16 cellular contexts compared by ENCODE assay signal in the genomic region with DNA sequence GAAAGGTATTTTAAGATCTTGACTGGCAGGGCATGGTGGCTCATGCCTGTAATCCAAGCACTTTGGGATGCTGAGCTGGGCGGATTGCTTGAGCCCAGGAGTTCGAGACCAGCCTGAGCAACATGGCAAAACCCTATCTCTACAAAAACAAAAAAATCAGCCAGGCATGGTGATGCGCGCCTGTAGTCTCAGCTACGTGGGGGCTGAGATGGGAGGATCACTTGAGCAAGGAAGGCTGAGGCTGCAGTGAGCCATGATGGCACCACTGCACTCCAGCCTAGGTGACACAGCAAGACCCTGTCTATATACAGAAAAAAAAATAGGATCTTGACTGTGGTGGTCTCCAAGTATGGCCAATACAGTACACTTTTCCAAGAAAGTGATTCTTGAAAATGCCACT. TPM values are rescaled to one million over a fixed set of nuclear protein-coding genes. Genes with fewer than 3 reads are reported as not detected.
DNase-seq lines count a peak whose midpoint lies in the region; ATAC-seq and TF ChIP-seq lines count a peak whose summit lies in the region.
"Had no signal": no experiment of that assay in that cellular context is flagged by ENCODE, and none has a peak within 500 bp of the region (broad histone marks: within the 10 kb centered on the region; RNA-seq: fewer than 3 reads in every experiment).

No MANE protein-coding gene starts in this region.

- no peaks in the 10 kb centered on the region for H3K27me3 Mint-ChIP-seq in activated naive CD4-positive, alpha-beta T cell treated with anti-CD3 and anti-CD28 coated beads, Interleukin-2, amount 50 U/mL, for 24 hours
- H3K27me3 Mint-ChIP-seq in immature natural killer cell (ENCODE audit: low read depth in 3 of 3): peaks cover 0 to 2% (median 0%) of the 10 kb centered on the region in 3 donors

- H3K14ac ChIP-seq in IMR-90 (replicated peaks; ENCODE audit: low read depth, low read length): no peak overlapping the region

- WGBS in IMR-90 (ENCODE audit: extremely low coverage in 2 of 2, insufficient read length in 1 of 2), 2 experiments: 100% methylated on average over 1 of the region's 5 CpGs; no CpG with 5 or more reads in 1 of the 2 experiments

- H3K36me3 Mint-ChIP-seq in activated naive CD4-positive, alpha-beta T cell treated with anti-CD3 and anti-CD28 coated beads, Interleukin-2, amount 50 U/mL, for 24 hours: peaks cover 7% of the 10 kb centered on the region
- H3K36me3 Mint-ChIP-seq in immature natural killer cell: peaks cover 0 to 9% (median 6%) of the 10 kb centered on the region in 3 donors

- no TSS peak for BruUV-seq in IMR-90 (replicated peaks; lab: Mats Ljungman, UMichigan)

- peaks cover 13% of the 10 kb centered on the region for H3K4me1 ChIP-seq in IMR-90 (ENCODE audit: control insufficient read depth, insufficient read depth, low read length)

- no peak overlapping the region for H2AK9ac ChIP-seq in IMR-90 (replicated peaks; ENCODE audit: low read depth, low read length, poor library complexity)

- H2AFZ ChIP-seq in IMR-90 (replicated peaks; ENCODE audit: low read length, poor library complexity): no peak overlapping the region

- peaks cover 92% of the 10 kb centered on the region for H4K20me1 ChIP-seq in IMR-90 (ENCODE audit: insufficient read depth, low read length)

- H2BK20ac ChIP-seq in IMR-90 (ENCODE audit: low read depth, low read length): peak overlapping the region; percentile 2; the same call in 1 of the 2 replicates

- no peak overlapping the region for H3K4me2 ChIP-seq in IMR-90 (ENCODE audit: low read depth, low read length)

- intact Hi-C loops in IMR-90 (cut with micrococcal nuclease): no loop called here

- no peak overlapping the region for H3K4me3 ChIP-seq in IMR-90 (ENCODE audit: insufficient read depth, low read depth, low read length)

- no peak for DNase-seq in activated naive CD4-positive, alpha-beta T cell (lab: John Stamatoyannopoulos, UW)
- DNase-seq in IMR-90 (no peak), immature natural killer cell (no peak), ureter (ENCODE audit: low spot score) (peak; percentile 19), ecto neural progenitor cell (ENCODE audit: low spot score) (no peak)
- DNase-seq: DMS 273 treated with DMSO at 0.1 percent for 48 hours, Karpas-422, MM.1S, NCI-H1105, NCI-H1694 treated with DMSO at 0.1 percent for 48 hours, NCI-H446, NCI-H82, SHP77 had no signal

- dilution Hi-C loops in IMR-90 (cut with HindIII; ENCODE audit: low sequenced_read_pairs, unreplicated experiment): no loop called here

- H3K23ac ChIP-seq in IMR-90 (ENCODE audit: low read depth, low read length): peak overlapping the region; percentile 59; the same call in 1 of the 2 replicates

- H2BK5ac ChIP-seq in IMR-90 (ENCODE audit: low read depth, low read length, poor library complexity, severe bottlenecking): no peak overlapping the region

- peaks cover 0 to 62% of the 10 kb centered on the region in 2 experiments; a peak in 3 of 4 replicates for H3K79me1 ChIP-seq in IMR-90 (ENCODE audit: low read depth in 1 of 2, low read length in 2 of 2)

- H2BK15ac ChIP-seq in IMR-90 (ENCODE audit: low read depth, low read length): no peak overlapping the region

- POLR2A ChIA-PET in IMR-90 (lab: Charles Lee; ENCODE audit: unreplicated experiment): no interaction called here

- H3K9me3 Mint-ChIP-seq in activated naive CD4-positive, alpha-beta T cell treated with anti-CD3 and anti-CD28 coated beads, Interleukin-2, amount 50 U/mL, for 24 hours: no peaks in the 10 kb centered on the region
- no peaks in the 10 kb centered on the region for H3K9me3 Mint-ChIP-seq in immature natural killer cell

- H4K8ac ChIP-seq in IMR-90 (ENCODE audit: low read depth in 2 of 2, low read length in 2 of 2): no peak overlapping the region

- H3K4me3 Mint-ChIP-seq in activated naive CD4-positive, alpha-beta T cell treated with anti-CD3 and anti-CD28 coated beads, Interleukin-2, amount 50 U/mL, for 24 hours: no peak overlapping the region
- H3K4me3 Mint-ChIP-seq in immature natural killer cell: no peak overlapping the region

- CTCF ChIA-PET in IMR-90 (lab: Yijun Ruan, JAX): no interaction called here

- no peak overlapping the region for H4K5ac ChIP-seq in IMR-90 (ENCODE audit: low read depth, low read length)

- no peak overlapping the region for H2AK5ac ChIP-seq in IMR-90 (ENCODE audit: low read depth, low read length)

- peaks cover 27% of the 10 kb centered on the region for H3K9me1 ChIP-seq in IMR-90 (ENCODE audit: insufficient read depth, low read length)

- no peak for ATAC-seq in IMR-90 (ENCODE audit: low read depth)
- no peak for ATAC-seq in HG03196 (IDR thresholded peaks at IDR 0.05; ENCODE audit: unreplicated experiment)
- ATAC-seq: HepG2 had no signal

- no peak overlapping the region for H4K91ac ChIP-seq in IMR-90 (ENCODE audit: insufficient read depth, low read depth, low read length)

- no peaks in the 10 kb centered on the region for H3K9me3 ChIP-seq in IMR-90 (ENCODE audit: control insufficient read depth, insufficient read depth, low read length)

- no peak overlapping the region for H3K9ac ChIP-seq in IMR-90 (ENCODE audit: low read depth, low read length)

- no peak for TF ChIP-seq RAD21 in IMR-90 (IDR thresholded peaks at IDR 0.05; ENCODE audit: low read length)

- peak overlapping the region; percentile 56 for H3K27ac Mint-ChIP-seq in activated naive CD4-positive, alpha-beta T cell treated with anti-CD3 and anti-CD28 coated beads, Interleukin-2, amount 50 U/mL, for 24 hours
- peak overlapping the region; percentile 46 to 84 (median 66) for H3K27ac Mint-ChIP-seq in immature natural killer cell

- no peak overlapping the region for H2BK120ac ChIP-seq in IMR-90 (ENCODE audit: low read depth, low read length)

- no peak overlapping the region for H3K27ac ChIP-seq in IMR-90 (ENCODE audit: insufficient read depth, low read length)

- TF ChIP-seq CTCF in IMR-90 (conservative IDR thresholded peaks at IDR 0.05; ENCODE audit: low read depth, low read length): no peak

- H3K18ac ChIP-seq in IMR-90 (ENCODE audit: low read depth, low read length): no peak overlapping the region

- no peaks in the 10 kb centered on the region for H3K27me3 ChIP-seq in IMR-90 (ENCODE audit: control insufficient read depth, insufficient read depth, low read length)

- H3K4ac ChIP-seq in IMR-90 (ENCODE audit: low read depth, low read length): no peak overlapping the region

- no peak for TF ChIP-seq POLR2A in IMR-90 (IDR thresholded peaks at IDR 0.05; ENCODE audit: low read depth, low read length)

- H3K4me1 Mint-ChIP-seq in activated naive CD4-positive, alpha-beta T cell treated with anti-CD3 and anti-CD28 coated beads, Interleukin-2, amount 50 U/mL, for 24 hours: peaks cover 75% of the 10 kb centered on the region
- H3K4me1 Mint-ChIP-seq in immature natural killer cell: peaks cover 77 to 83% of the 10 kb centered on the region in 2 donors

- no peak overlapping the region for H3K56ac ChIP-seq in IMR-90 (ENCODE audit: extremely low read depth, insufficient read depth, low read length)

- H3K36me3 ChIP-seq in IMR-90 (ENCODE audit: control insufficient read depth, insufficient read depth, low read length): peaks cover 3% of the 10 kb centered on the region; the same call in 1 of the 2 replicates

- in situ Hi-C loops in IMR-90 (cut with MboI; ENCODE audit: low sequenced_read_pairs): no loop called here

TF ChIP-seq in IMR-90, 13 proteins besides CTCF, POLR2A, EP300 and RAD21:
- TF ChIP-seq USF2 (IDR thresholded peaks at IDR 0.05; ENCODE audit: low read depth, low read length): no peak
- no peak for TF ChIP-seq CHD1 (IDR thresholded peaks at IDR 0.05; ENCODE audit: low read depth, low read length)
- no peak for TF ChIP-seq RFX5 (IDR thresholded peaks at IDR 0.05; ENCODE audit: low read depth, low read length)
- TF ChIP-seq NFE2L2 (IDR thresholded peaks at IDR 0.05; ENCODE audit: low read depth, low read length): no peak
- TF ChIP-seq BHLHE40 (IDR thresholded peaks at IDR 0.05; ENCODE audit: low read depth, low read length): no peak
- TF ChIP-seq CEBPB (IDR thresholded peaks at IDR 0.05; ENCODE audit: low read depth, low read length): no peak
- TF ChIP-seq, protein P1, sequence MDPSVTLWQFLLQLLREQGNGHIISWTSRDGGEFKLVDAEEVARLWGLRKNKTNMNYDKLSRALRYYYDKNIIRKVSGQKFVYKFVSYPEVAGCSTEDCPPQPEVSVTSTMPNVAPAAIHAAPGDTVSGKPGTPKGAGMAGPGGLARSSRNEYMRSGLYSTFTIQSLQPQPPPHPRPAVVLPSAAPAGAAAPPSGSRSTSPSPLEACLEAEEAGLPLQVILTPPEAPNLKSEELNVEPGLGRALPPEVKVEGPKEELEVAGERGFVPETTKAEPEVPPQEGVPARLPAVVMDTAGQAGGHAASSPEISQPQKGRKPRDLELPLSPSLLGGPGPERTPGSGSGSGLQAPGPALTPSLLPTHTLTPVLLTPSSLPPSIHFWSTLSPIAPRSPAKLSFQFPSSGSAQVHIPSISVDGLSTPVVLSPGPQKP (IDR thresholded peaks at IDR 0.05; ENCODE audit: borderline replicate concordance, low read depth, low read length): no peak
- no peak for TF ChIP-seq MAZ (IDR thresholded peaks at IDR 0.05; ENCODE audit: borderline replicate concordance, low read depth, low read length)
- TF ChIP-seq FOS (IDR thresholded peaks at IDR 0.05; ENCODE audit: low read depth, low read length): no peak
- no peak for TF ChIP-seq SMC3 (IDR thresholded peaks at IDR 0.05; ENCODE audit: low read depth, low read length)
TF ChIP-seq in IMR-90: peak in this region for 0.

RNA-seq across cellular contexts. Expression of gene ARID1A, which starts 16.0 kb away (rescaled TPM):
- total RNA-seq in IMR-90 (2012; rRNA removed): 14.0 and 16.7 TPM in 2 replicates
- 39.4 and 40.7 TPM in 2 replicates for polyA plus RNA-seq in IMR-90 (2012; rRNA removed)
- 21.1 and 38.8 TPM in 2 replicates for polyA plus RNA-seq in IMR-90 (2012; cell fraction: cytosol; rRNA removed)
- polyA plus RNA-seq in IMR-90 (2012; cell fraction: nucleus; rRNA removed; ENCODE audit: low replicate concordance): 89.6 and 144 TPM in 2 replicates
- polyA plus RNA-seq in immature natural killer cell: 10 to 100 TPM in 2 of 3 donors, 1 to 10 TPM in 1; 7.1 to 34.6 (median 16.0) TPM
- total RNA-seq in ureter: 119 TPM
